8 cellular contexts compared by ENCODE assay signal in the genomic region with DNA sequence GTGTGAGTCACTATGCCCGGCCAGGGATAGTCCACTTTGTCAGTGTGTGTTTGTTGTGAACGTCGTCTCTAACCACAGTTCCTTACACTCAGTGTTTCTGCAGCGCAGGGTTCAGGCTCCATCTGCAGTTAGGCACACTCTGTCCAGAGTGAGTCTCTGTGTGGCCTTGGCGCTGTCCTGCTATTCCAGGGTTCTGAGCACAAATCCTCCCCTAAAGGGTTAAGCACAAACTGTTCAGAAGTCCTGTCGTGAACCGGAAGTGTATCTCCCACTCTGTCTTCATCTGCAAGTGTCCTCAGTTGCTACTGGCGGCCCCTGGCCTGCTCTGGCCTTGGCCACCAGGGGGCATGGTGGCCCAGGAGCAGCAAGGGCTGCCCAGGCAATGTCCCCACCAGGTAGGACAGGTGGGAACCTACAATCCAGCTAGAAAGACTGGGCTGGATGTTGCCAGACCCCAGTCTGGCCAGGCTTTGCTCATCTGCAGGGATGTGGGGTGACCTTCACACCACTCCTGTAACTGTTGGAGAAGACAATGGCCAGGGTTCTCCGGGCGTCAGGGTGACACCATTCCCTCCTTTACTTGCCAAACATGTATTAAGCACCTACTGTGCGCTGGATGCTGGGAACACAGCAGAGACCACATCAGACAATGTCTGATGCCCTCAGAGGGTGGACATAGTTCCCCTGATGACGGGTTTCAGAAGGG.
A peak's percentile ranks its signal among the peaks of the same experiment; 100 is the strongest.
DNase-seq lines count a peak whose midpoint lies in the region; ATAC-seq and TF ChIP-seq lines count a peak whose summit lies in the region.

No MANE protein-coding gene starts in this region.

- no peaks in the 10 kb centered on the region for H3K9me3 Mint-ChIP-seq in effector memory CD8-positive, alpha-beta T cell

- H3K27ac Mint-ChIP-seq in effector memory CD8-positive, alpha-beta T cell = peak overlapping the region in 1 of 2 donors; percentile 54

- H3K9me3 ChIP-seq in mucosa of rectum (ENCODE audit: control insufficient read depth in 2 of 2, low read length in 2 of 2) = no peaks in the 10 kb centered on the region

- H3K27ac ChIP-seq in 22Rv1 = peak overlapping the region; percentile 91
- H3K27ac ChIP-seq in mucosa of rectum (ENCODE audit: low read depth in 2 of 2, low read length in 2 of 2) = peak overlapping the region; percentile 27 to 56

- H3K27me3 Mint-ChIP-seq in effector memory CD8-positive, alpha-beta T cell = no peaks in the 10 kb centered on the region

- H3K4me3 ChIP-seq in mucosa of rectum (ENCODE audit: low read length in 2 of 2) = peak overlapping the region in 1 of 2 donors; percentile 51

- peak overlapping the region; percentile 48 to 64 for H3K4me3 Mint-ChIP-seq in effector memory CD8-positive, alpha-beta T cell

- H3K4me1 ChIP-seq in mucosa of rectum (ENCODE audit: control insufficient read depth in 2 of 2, insufficient read depth in 2 of 2, low read length in 2 of 2) = peaks cover 6 to 16% of the 10 kb centered on the region in 2 donors

- peaks cover 15 to 17% of the 10 kb centered on the region in 2 donors for H3K4me1 Mint-ChIP-seq in effector memory CD8-positive, alpha-beta T cell (ENCODE audit: low read depth in 2 of 2)

- DNase-seq in NCI-H774 (lab: John Stamatoyannopoulos, UW) = peak; percentile 79
- DNase-seq in activated CD4-positive, alpha-beta T cell treated with anti-CD3 and anti-CD28 coated beads, Interleukin-2, amount 50 U/mL, for 48 hours = peak; percentile 77 to 79
- DNase-seq in effector memory CD8-positive, alpha-beta T cell = peak; percentile 48 to 69 (median 62)
- peak; percentile 21 for DNase-seq in stimulated activated CD8-positive, alpha-beta memory T cell treated with anti-CD3 and anti-CD28 coated beads, Interleukin-7, amount 100 ng/mL, for 24 hours (ENCODE audit: low read depth)

- no peaks in the 10 kb centered on the region for H3K27me3 ChIP-seq in mucosa of rectum (ENCODE audit: control insufficient read depth in 2 of 2, insufficient read depth in 2 of 2, low read length in 2 of 2)

- ATAC-seq in GM18502 (IDR thresholded peaks at IDR 0.05; ENCODE audit: poor library complexity, unreplicated experiment) (peak; percentile 69), HG03439 (IDR thresholded peaks at IDR 0.05; ENCODE audit: unreplicated experiment) (peak; percentile 64)
- peak; percentile 75 for ATAC-seq in effector memory CD8-positive, alpha-beta T cell (replicated peaks)

- H3K36me3 ChIP-seq in mucosa of rectum (ENCODE audit: control insufficient read depth in 2 of 2, insufficient read depth in 2 of 2, low read length in 2 of 2) = no peaks in the 10 kb centered on the region

- peak; percentile 97 for TF ChIP-seq CTCF in 22Rv1 (IDR thresholded peaks at IDR 0.05)

- peaks cover 6% of the 10 kb centered on the region for H3K36me3 Mint-ChIP-seq in effector memory CD8-positive, alpha-beta T cell (ENCODE audit: insufficient read depth)

- peak overlapping the region; percentile 10 to 60 for H3K9ac ChIP-seq in mucosa of rectum (ENCODE audit: low read depth in 1 of 2, low read length in 2 of 2)

Comparison
In these comparisons a context has a peak if more than half of its experiments do, and no peak if none do; other contexts are left out.
1. DNase-seq: peak in every context shown above with its lines; median percentile 79 in NCI-H774; 78 in activated CD4-positive, alpha-beta T cell treated with anti-CD3 and anti-CD28 coated beads, Interleukin-2, amount 50 U/mL, for 48 hours; 62 in effector memory CD8-positive, alpha-beta T cell; 21 in stimulated activated CD8-positive, alpha-beta memory T cell treated with anti-CD3 and anti-CD28 coated beads, Interleukin-7, amount 100 ng/mL, for 24 hours.